Comparison of ENCODE assay signal across 1 cellular context in genomic region chr17:39221572-39221971, GRCh38.
TF ChIP-seq lines count a peak whose summit lies in the region.

No MANE protein-coding gene starts in this region.

TF ChIP-seq in GM23338, 12 proteins besides CTCF, POLR2A, EP300 and RAD21:
- TF ChIP-seq ZNF462 (CRISPR knock-in tag; IDR thresholded peaks at IDR 0.05) (no peak), NANOG (IDR thresholded peaks at IDR 0.05; ENCODE audit: borderline replicate concordance) (no peak), EZH2phosphoT487 (IDR thresholded peaks at IDR 0.05; ENCODE audit: unreplicated experiment) (no peak), REST (IDR thresholded peaks at IDR 0.05; ENCODE audit: unreplicated experiment) (no peak), STAT1 (IDR thresholded peaks at IDR 0.05; ENCODE audit: unreplicated experiment) (no peak), CREB1 (CRISPR knock-in tag; IDR thresholded peaks at IDR 0.05; ENCODE audit: low read depth) (no peak), ZNF331 (CRISPR knock-in tag; IDR thresholded peaks at IDR 0.05; ENCODE audit: low read depth) (no peak)
- TF ChIP-seq, protein P1, sequence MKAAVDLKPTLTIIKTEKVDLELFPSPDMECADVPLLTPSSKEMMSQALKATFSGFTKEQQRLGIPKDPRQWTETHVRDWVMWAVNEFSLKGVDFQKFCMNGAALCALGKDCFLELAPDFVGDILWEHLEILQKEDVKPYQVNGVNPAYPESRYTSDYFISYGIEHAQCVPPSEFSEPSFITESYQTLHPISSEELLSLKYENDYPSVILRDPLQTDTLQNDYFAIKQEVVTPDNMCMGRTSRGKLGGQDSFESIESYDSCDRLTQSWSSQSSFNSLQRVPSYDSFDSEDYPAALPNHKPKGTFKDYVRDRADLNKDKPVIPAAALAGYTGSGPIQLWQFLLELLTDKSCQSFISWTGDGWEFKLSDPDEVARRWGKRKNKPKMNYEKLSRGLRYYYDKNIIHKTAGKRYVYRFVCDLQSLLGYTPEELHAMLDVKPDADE (IDR thresholded peaks at IDR 0.05) = no peak
